In genomic region chr16:56999409-57000270, GRCh38 we compare ENCODE assay signal across 8 cellular contexts. TPM values are rescaled to one million over a fixed set of nuclear protein-coding genes. Genes with fewer than 3 reads are reported as not detected.
DNase-seq lines count a peak whose midpoint lies in the region; ATAC-seq and TF ChIP-seq lines count a peak whose summit lies in the region.

No MANE protein-coding gene starts in this region.

- peaks cover 50% of the 10 kb centered on the region for H3K4me1 Mint-ChIP-seq in activated T-helper 17 cell treated with anti-CD3 and anti-CD28 coated beads, Interleukin-2, amount 50 U/mL, for 72 hours

- H3K9me3 Mint-ChIP-seq in activated T-helper 17 cell treated with anti-CD3 and anti-CD28 coated beads, Interleukin-2, amount 50 U/mL, for 72 hours = no peaks in the 10 kb centered on the region

- H3K36me3 Mint-ChIP-seq in activated T-helper 17 cell treated with anti-CD3 and anti-CD28 coated beads, Interleukin-2, amount 50 U/mL, for 72 hours (ENCODE audit: low read depth) = peaks cover 61% of the 10 kb centered on the region

- H3K27ac Mint-ChIP-seq in activated T-helper 17 cell treated with anti-CD3 and anti-CD28 coated beads, Interleukin-2, amount 50 U/mL, for 72 hours = peak overlapping the region; percentile 96

- ATAC-seq in activated T-helper 17 cell treated with anti-CD3 and anti-CD28 coated beads, Interleukin-2, amount 50 U/mL, for 72 hours (replicated peaks) = peak; percentile 53
- ATAC-seq in lung (ENCODE audit: insufficient read depth, low FRiP score) (no peak), HG03565 (IDR thresholded peaks at IDR 0.05; ENCODE audit: unreplicated experiment) (no peak)

- no peaks in the 10 kb centered on the region for H3K27me3 ChIP-seq in lung (ENCODE audit: control insufficient read depth, insufficient read depth)

- H3K36me3 ChIP-seq in lung (ENCODE audit: control insufficient read depth in 2 of 2, insufficient read depth in 2 of 2, low read length in 2 of 2) = no peaks in the 10 kb centered on the region

- H3K4me1 ChIP-seq in lung (ENCODE audit: control insufficient read depth in 2 of 2, insufficient read depth in 2 of 2, low read length in 2 of 2) = peaks cover 8 to 16% of the 10 kb centered on the region in 2 donors

- peak; percentile 43 for DNase-seq in stimulated activated CD4-positive, alpha-beta T cell treated with anti-CD3 and anti-CD28 coated beads, Interleukin-4, amount 100 ng/mL, for 24 hours
- DNase-seq in stimulated activated CD4-positive, alpha-beta T cell treated with anti-CD3 and anti-CD28 coated beads, Interleukin-12 subunit alpha, Interleukin-12 subunit beta, amount 100 ng/mL, for 4 hours = no peak
- no peak for DNase-seq in lung (ENCODE audit: low spot score)
- DNase-seq in HK-2 (ENCODE audit: unreplicated experiment) = no peak
- no peak for DNase-seq in DMS53 treated with DMSO at 0.1 percent for 48 hours (lab: John Stamatoyannopoulos, UW; ENCODE audit: unreplicated experiment)
- DNase-seq in COLO829 (ENCODE audit: low spot score) = no peak

- no peaks in the 10 kb centered on the region for H3K27me3 Mint-ChIP-seq in activated T-helper 17 cell treated with anti-CD3 and anti-CD28 coated beads, Interleukin-2, amount 50 U/mL, for 72 hours

- H3K27ac ChIP-seq in lung (ENCODE audit: low read depth in 1 of 2, low read length in 1 of 2) = peak overlapping the region; percentile 77 to 86

- 83 to 88% methylated on average over 11 of the region's 11 CpGs for WGBS in lung, 2 donors

- no peaks in the 10 kb centered on the region for H3K9me3 ChIP-seq in lung (ENCODE audit: control insufficient read depth in 2 of 2, insufficient read depth in 1 of 2, low read length in 1 of 2)

- TF ChIP-seq CTCF in lung (IDR thresholded peaks at IDR 0.05; ENCODE audit: control extremely low read depth, extremely low read depth) = no peak

- H3K4me3 Mint-ChIP-seq in activated T-helper 17 cell treated with anti-CD3 and anti-CD28 coated beads, Interleukin-2, amount 50 U/mL, for 72 hours = peak overlapping the region; percentile 90

- no peak overlapping the region for H3K4me3 ChIP-seq in lung

RNA-seq across cellular contexts. Expression of gene NLRC5, which starts 10.3 kb away (rescaled TPM):
- total RNA-seq in activated T-helper 17 cell treated with anti-CD3 and anti-CD28 coated beads, Interleukin-2, amount 50 U/mL, for 72 hours = 100 to 1,000 TPM; 182 to 219 TPM
- 10 to 100 TPM; 24.3 to 46.4 TPM for total RNA-seq in lung
- 10 to 100 TPM; 23.9 to 37.9 TPM for polyA plus RNA-seq in lung

RNA-seq across cellular contexts. Expression of gene CETP, which starts 37.9 kb away (rescaled TPM):
- not detected for total RNA-seq in activated T-helper 17 cell treated with anti-CD3 and anti-CD28 coated beads, Interleukin-2, amount 50 U/mL, for 72 hours
- 1 to 10 TPM in 1 of 2 donors, under 1 TPM in 1; 0.71 to 8.4 TPM for total RNA-seq in lung
- under 1 TPM; 0.72 to 0.94 TPM for polyA plus RNA-seq in lung
